In the genomic region with DNA sequence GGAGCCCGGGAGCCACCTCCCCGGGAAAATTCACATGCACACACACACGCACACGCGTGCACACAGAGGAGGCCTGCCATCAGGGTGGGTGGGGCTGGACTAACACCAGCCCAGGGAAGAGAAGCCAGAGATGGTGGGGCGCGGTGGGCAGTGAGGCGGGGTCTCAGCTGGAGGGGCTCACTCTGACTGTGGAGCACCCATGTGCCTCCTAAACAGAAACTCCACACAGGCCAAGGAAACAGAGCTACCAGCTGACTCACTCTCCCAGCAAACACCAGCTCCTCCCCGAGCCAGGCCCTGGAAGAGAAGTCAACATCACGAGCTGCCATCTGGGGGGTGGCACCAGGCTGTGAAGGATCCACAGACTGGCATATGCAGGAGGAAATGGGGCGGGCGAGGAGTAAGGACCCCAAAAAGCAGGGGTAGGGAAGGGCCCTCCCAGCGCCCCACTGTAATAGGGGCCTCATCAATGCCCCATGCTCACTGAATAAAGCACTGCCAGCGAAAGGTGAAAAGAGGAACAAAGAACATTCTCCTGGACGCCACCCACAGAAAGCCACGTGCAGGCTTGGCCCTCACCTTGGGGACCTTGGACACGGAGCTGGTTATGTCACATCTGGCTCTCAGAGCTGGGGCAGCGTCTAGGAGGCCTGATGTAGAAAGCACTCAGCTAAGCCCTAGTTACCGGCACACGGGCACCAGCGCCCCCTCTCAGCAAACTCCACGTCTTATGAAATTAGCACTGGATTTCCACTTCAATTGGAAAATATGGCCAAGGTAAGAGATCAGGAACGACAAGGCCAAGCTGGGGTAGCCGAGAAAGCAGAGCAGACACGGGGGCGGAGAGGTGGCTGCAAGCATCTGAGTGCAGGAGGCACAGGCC, we compare ENCODE assay signal across 7 cellular contexts. TPM values are rescaled to one million over a fixed set of nuclear protein-coding genes. Genes with fewer than 3 reads are reported as not detected.
A peak's percentile ranks its signal among the peaks of the same experiment; 100 is the strongest.
DNase-seq lines count a peak whose midpoint lies in the region; ATAC-seq and TF ChIP-seq lines count a peak whose summit lies in the region.

No MANE protein-coding gene starts in this region.

- peaks cover 17% of the 10 kb centered on the region for H3K4me1 Mint-ChIP-seq in activated T-helper 1 cell treated with anti-CD3 and anti-CD28 coated beads, Interleukin-12 subunit alpha, Interleukin-12 subunit beta, Interleukin-2, Interleukin-4 antibody, amounts not matched to agents 30 ng/mL and 10 ng/mL and 1 ng/mL, durations not matched to agents 14 hours and 24 hours and 36 hours (ENCODE audit: low read depth)
- H3K4me1 Mint-ChIP-seq in progenitor cell of endocrine pancreas (ENCODE audit: low read depth), result peaks cover 41% of the 10 kb centered on the region

- no peaks in the 10 kb centered on the region for H3K9me3 Mint-ChIP-seq in activated T-helper 1 cell treated with anti-CD3 and anti-CD28 coated beads, Interleukin-12 subunit alpha, Interleukin-12 subunit beta, Interleukin-2, Interleukin-4 antibody, amounts not matched to agents 30 ng/mL and 10 ng/mL and 1 ng/mL, durations not matched to agents 14 hours and 24 hours and 36 hours
- no peaks in the 10 kb centered on the region for H3K9me3 Mint-ChIP-seq in progenitor cell of endocrine pancreas (ENCODE audit: low read depth)

- 52 to 63% methylated on average over 26 of the region's 26 CpGs for WGBS in heart right ventricle, 2 donors

- in situ Hi-C loops in GM13976 (cut with MboI; ENCODE audit: low sequenced_read_pairs, unreplicated experiment), result no loop called here

- H3K4me3 ChIP-seq in heart right ventricle, result peak overlapping the region in 4 of 10 donors; percentile 30 to 38 (median 34)

- H3K27me3 ChIP-seq in heart right ventricle, result no peaks in the 10 kb centered on the region

- H3K9me3 ChIP-seq in heart right ventricle, result no peaks in the 10 kb centered on the region

- H3K36me3 Mint-ChIP-seq in activated T-helper 1 cell treated with anti-CD3 and anti-CD28 coated beads, Interleukin-12 subunit alpha, Interleukin-12 subunit beta, Interleukin-2, Interleukin-4 antibody, amounts not matched to agents 30 ng/mL and 10 ng/mL and 1 ng/mL, durations not matched to agents 14 hours and 24 hours and 36 hours (ENCODE audit: low read depth), result no peaks in the 10 kb centered on the region
- H3K36me3 Mint-ChIP-seq in progenitor cell of endocrine pancreas (ENCODE audit: insufficient read depth), result no peaks in the 10 kb centered on the region

- intact Hi-C loops in activated T-helper 1 cell treated with anti-CD3 and anti-CD28 coated beads, Interleukin-12 subunit alpha, Interleukin-12 subunit beta, Interleukin-2, Interleukin-4 antibody, amounts not matched to agents 30 ng/mL and 10 ng/mL and 1 ng/mL, durations not matched to agents 14 hours and 24 hours and 36 hours (cut with micrococcal nuclease), result no loop called here
- intact Hi-C loops in heart right ventricle (cut with DNase I), result no loop called here

- DNase-seq in GM13976 (ENCODE audit: low spot score) (peak; percentile 71), HPDE6-E6E7 (ENCODE audit: extremely low spot score) (peak; percentile 86), heart right ventricle (no peak), progenitor cell of endocrine pancreas (ENCODE audit: low spot score, unreplicated experiment) (no peak), NCI-H446 treated with DMSO at 0.1 percent for 48 hours (lab: John Stamatoyannopoulos, UW) (no peak)
- DNase-seq in activated T-helper 1 cell treated with anti-CD3 and anti-CD28 coated beads, Interleukin-12 subunit alpha, Interleukin-12 subunit beta, Interleukin-2, Interleukin-4 antibody, amounts not matched to agents 30 ng/mL and 10 ng/mL and 1 ng/mL, durations not matched to agents 14 hours and 24 hours and 36 hours (ENCODE audit: low spot score), result no peak

- peak overlapping the region; percentile 31 to 94 (median 84) for H3K27ac ChIP-seq in heart right ventricle

- H3K36me3 ChIP-seq in heart right ventricle, result no peaks in the 10 kb centered on the region

- peak overlapping the region; percentile 28 for H3K27ac Mint-ChIP-seq in activated T-helper 1 cell treated with anti-CD3 and anti-CD28 coated beads, Interleukin-12 subunit alpha, Interleukin-12 subunit beta, Interleukin-2, Interleukin-4 antibody, amounts not matched to agents 30 ng/mL and 10 ng/mL and 1 ng/mL, durations not matched to agents 14 hours and 24 hours and 36 hours
- peak overlapping the region; percentile 71 for H3K27ac Mint-ChIP-seq in progenitor cell of endocrine pancreas

- peaks cover 41 to 69% (median 61%) of the 10 kb centered on the region in 9 donors for H3K4me1 ChIP-seq in heart right ventricle

- TF ChIP-seq CTCF in GM13976 (IDR thresholded peaks at IDR 0.05; ENCODE audit: borderline replicate concordance, control extremely low read depth, extremely low read depth, insufficient read depth, missing control alignments) (peak; percentile 14), heart right ventricle (IDR thresholded peaks at IDR 0.05) (peak in 2 of 9 donors; percentile 20 to 22), progenitor cell of endocrine pancreas (IDR thresholded peaks at IDR 0.05; ENCODE audit: unreplicated experiment) (peak; percentile 26)

- ATAC-seq in heart right ventricle (peak in 6 of 8 donors; percentile 6 to 31 (median 12)), GM18868 (IDR thresholded peaks at IDR 0.05; ENCODE audit: unreplicated experiment) (no peak)

- no peak overlapping the region for H3K4me3 Mint-ChIP-seq in activated T-helper 1 cell treated with anti-CD3 and anti-CD28 coated beads, Interleukin-12 subunit alpha, Interleukin-12 subunit beta, Interleukin-2, Interleukin-4 antibody, amounts not matched to agents 30 ng/mL and 10 ng/mL and 1 ng/mL, durations not matched to agents 14 hours and 24 hours and 36 hours
- no peak overlapping the region for H3K4me3 Mint-ChIP-seq in progenitor cell of endocrine pancreas (ENCODE audit: low read depth)

- H3K27me3 Mint-ChIP-seq in activated T-helper 1 cell treated with anti-CD3 and anti-CD28 coated beads, Interleukin-12 subunit alpha, Interleukin-12 subunit beta, Interleukin-2, Interleukin-4 antibody, amounts not matched to agents 30 ng/mL and 10 ng/mL and 1 ng/mL, durations not matched to agents 14 hours and 24 hours and 36 hours (ENCODE audit: insufficient read depth), result peaks cover 5% of the 10 kb centered on the region
- H3K27me3 Mint-ChIP-seq in progenitor cell of endocrine pancreas, result peaks cover 4% of the 10 kb centered on the region

RNA-seq across cellular contexts. Expression of a gene that starts 8.4 kb away (rescaled TPM):
- total RNA-seq in activated T-helper 1 cell treated with anti-CD3 and anti-CD28 coated beads, Interleukin-12 subunit alpha, Interleukin-12 subunit beta, Interleukin-2, Interleukin-4 antibody, amounts not matched to agents 30 ng/mL and 10 ng/mL and 1 ng/mL, durations not matched to agents 14 hours and 24 hours and 36 hours, result 86.6 and 91.6 TPM in 2 replicates
- total RNA-seq in heart right ventricle, result 10 to 100 TPM; 22.5 to 40.1 (median 27.7) TPM
- polyA plus RNA-seq in heart right ventricle, result 10 to 100 TPM; 27.0 to 73.8 TPM
- 69.2 and 75.3 TPM in 2 replicates for total RNA-seq in progenitor cell of endocrine pancreas

RNA-seq across cellular contexts. Expression of a gene that starts 43.0 kb away (rescaled TPM):
- total RNA-seq in activated T-helper 1 cell treated with anti-CD3 and anti-CD28 coated beads, Interleukin-12 subunit alpha, Interleukin-12 subunit beta, Interleukin-2, Interleukin-4 antibody, amounts not matched to agents 30 ng/mL and 10 ng/mL and 1 ng/mL, durations not matched to agents 14 hours and 24 hours and 36 hours, result 1.1 and 1.2 TPM in 2 replicates
- total RNA-seq in heart right ventricle (100 to 1,000 TPM; 159 to 295 (median 195) TPM), progenitor cell of endocrine pancreas (8.9 and 9.7 TPM in 2 replicates)
- polyA plus RNA-seq in heart right ventricle, result 100 to 1,000 TPM in 1 of 2 donors, 10 to 100 TPM in 1; 74.6 to 220 TPM

Comparison
In these comparisons a context has a peak if more than half of its experiments do, and no peak if none do; other contexts are left out.
1. DNase-seq: peak in GM13976 (single experiment) and HPDE6-E6E7 (single experiment); none in activated T-helper 1 cell treated with anti-CD3 and anti-CD28 coated beads, Interleukin-12 subunit alpha, Interleukin-12 subunit beta, Interleukin-2, Interleukin-4 antibody, amounts not matched to agents 30 ng/mL and 10 ng/mL and 1 ng/mL, durations not matched to agents 14 hours and 24 hours and 36 hours (single experiment), heart right ventricle (0 of 2), progenitor cell of endocrine pancreas (single experiment) and NCI-H446 treated with DMSO at 0.1 percent for 48 hours (single experiment).
2. RNA of a gene that starts 43.0 kb away (total RNA-seq): 159 to 295 TPM in heart right ventricle; 8.9 to 9.7 TPM in progenitor cell of endocrine pancreas and 1.1 to 1.2 TPM in activated T-helper 1 cell treated with anti-CD3 and anti-CD28 coated beads, Interleukin-12 subunit alpha, Interleukin-12 subunit beta, Interleukin-2, Interleukin-4 antibody, amounts not matched to agents 30 ng/mL and 10 ng/mL and 1 ng/mL, durations not matched to agents 14 hours and 24 hours and 36 hours; every median in the first group is over 10 times any median in the second.